ENCODE assay signal across 10 cellular contexts in genomic region chr7:74051629-74052410, GRCh38. TPM values are rescaled to one million over a fixed set of nuclear protein-coding genes. Genes with fewer than 3 reads are reported as not detected.
DNase-seq lines count a peak whose midpoint lies in the region; ATAC-seq and TF ChIP-seq lines count a peak whose summit lies in the region.
"Had no signal": no experiment of that assay in that cellular context is flagged by ENCODE, and none has a peak within 500 bp of the region (broad histone marks: within the 10 kb centered on the region; RNA-seq: fewer than 3 reads in every experiment).

No MANE protein-coding gene starts in this region.

- no peaks in the 10 kb centered on the region for H3K4me1 Mint-ChIP-seq in activated CD8-positive, alpha-beta T cell treated with anti-CD3 and anti-CD28 coated beads for 36 hours (ENCODE audit: low read depth)
- peaks cover 0 to 8% (median 0%) of the 10 kb centered on the region in 3 donors for H3K4me1 Mint-ChIP-seq in T-cell

- DNase-seq in EL (peak; percentile 36), KBM-7 (peak; percentile 45), mesendoderm (peak; percentile 76), T-cell (no peak), gastrocnemius medialis (no peak)
- DNase-seq in activated CD8-positive, alpha-beta T cell treated with anti-CD3 and anti-CD28 coated beads for 36 hours: peak; percentile 31

- no peak overlapping the region for H3K56ac ChIP-seq in mesendoderm (ENCODE audit: low read length)

- CTCF ChIA-PET in activated CD8-positive, alpha-beta T cell treated with anti-CD3 and anti-CD28 coated beads for 36 hours (lab: Charles Lee): no interaction called here
- CTCF ChIA-PET in T-cell (lab: Charles Lee): interaction anchor here in 1 of 2 donors (0.5 kb wide), 1 partner anchor 125 kb away, joined by 3 read pairs; no protein-coding TSS in a partner anchor

- no peak overlapping the region for H3K23ac ChIP-seq in mesendoderm (ENCODE audit: low read length)

- no peak overlapping the region for H3K9ac ChIP-seq in mesendoderm (ENCODE audit: low read length)

- H3K27ac ChIP-seq in mesendoderm (ENCODE audit: low read depth, low read length) (no peak overlapping the region), gastrocnemius medialis (no peak overlapping the region)

- no peak overlapping the region for H3K18ac ChIP-seq in mesendoderm (ENCODE audit: low read length)

- no peak overlapping the region for H3K4me3 Mint-ChIP-seq in activated CD8-positive, alpha-beta T cell treated with anti-CD3 and anti-CD28 coated beads for 36 hours
- no peak overlapping the region for H3K4me3 Mint-ChIP-seq in T-cell
- H3K4me3 Mint-ChIP-seq: stimulated activated naive CD8-positive, alpha-beta T cell treated with anti-CD3 and anti-CD28 coated beads, Interleukin-15, Interleukin-2, amounts not matched to agents 100 ng/mL and 50 ng/mL, for 24 hours had no signal

- no peaks in the 10 kb centered on the region for H3K79me2 ChIP-seq in mesendoderm (ENCODE audit: control insufficient read depth, insufficient read depth, low read length)

- H2BK15ac ChIP-seq in mesendoderm (replicated peaks; ENCODE audit: low read depth): no peak overlapping the region

- POLR2A ChIA-PET in activated CD8-positive, alpha-beta T cell treated with anti-CD3 and anti-CD28 coated beads for 36 hours (lab: Charles Lee): no interaction called here
- POLR2A ChIA-PET in T-cell (lab: Charles Lee): no interaction called here

- H3K36me3 ChIP-seq in mesendoderm (ENCODE audit: control insufficient read depth, insufficient read depth, low read length) (no peaks in the 10 kb centered on the region), gastrocnemius medialis (no peaks in the 10 kb centered on the region)

- no peak overlapping the region for H4K8ac ChIP-seq in mesendoderm (ENCODE audit: low read depth, low read length)

- H3K4me3 ChIP-seq in mesendoderm (ENCODE audit: low read length) (no peak overlapping the region), gastrocnemius medialis (no peak overlapping the region)

- peaks cover 3% of the 10 kb centered on the region for H3K27me3 Mint-ChIP-seq in activated CD8-positive, alpha-beta T cell treated with anti-CD3 and anti-CD28 coated beads for 36 hours
- H3K27me3 Mint-ChIP-seq in T-cell: peaks cover 0 to 1% of the 10 kb centered on the region in 2 donors

- no peak overlapping the region for H3K27ac Mint-ChIP-seq in activated CD8-positive, alpha-beta T cell treated with anti-CD3 and anti-CD28 coated beads for 36 hours
- no peak overlapping the region for H3K27ac Mint-ChIP-seq in T-cell
- H3K27ac Mint-ChIP-seq: activated T-helper 2 cell treated with anti-CD3 and anti-CD28 coated beads, Interferon-gamma antibody, Interleukin-2, Interleukin-4, amounts not matched to agents 10 μg/mL and 5 μg/mL and 100 μg/mL, durations not matched to agents 14 hours and 24 hours and 36 hours; stimulated activated naive CD8-positive, alpha-beta T cell treated with anti-CD3 and anti-CD28 coated beads, Interleukin-15, Interleukin-2, amounts not matched to agents 100 ng/mL and 50 ng/mL, for 24 hours had no signal

- no peak overlapping the region for H2AK5ac ChIP-seq in mesendoderm (ENCODE audit: low read length)

- no peak overlapping the region for H2BK120ac ChIP-seq in mesendoderm (ENCODE audit: low read depth, low read length)

- no peak overlapping the region for H3K4ac ChIP-seq in mesendoderm (ENCODE audit: low read depth, low read length)

- no peak overlapping the region for H4K5ac ChIP-seq in mesendoderm (ENCODE audit: low read length)

- H2BK5ac ChIP-seq in mesendoderm (ENCODE audit: low read length): no peak overlapping the region

- H3K9me3 ChIP-seq in gastrocnemius medialis: no peaks in the 10 kb centered on the region

- in situ Hi-C loops in KBM-7 (cut with MboI; ENCODE audit: low pct_unique_long_range_greater_than_20kb, low sequenced_read_pairs): loop anchor here (25.0 kb wide), 1 partner anchor 135 kb away; no protein-coding TSS in a partner anchor
- in situ Hi-C loops in gastrocnemius medialis (cut with MboI; ENCODE audit: low sequenced_read_pairs in 4 of 4): loop anchor here in 1 of 4 donors (25.0 kb wide), 1 partner anchor 335 kb away; no protein-coding TSS in a partner anchor

- intact Hi-C loops in activated CD8-positive, alpha-beta T cell treated with anti-CD3 and anti-CD28 coated beads for 36 hours (cut with micrococcal nuclease): no loop called here
- intact Hi-C loops in gastrocnemius medialis (cut with DNase I; ENCODE audit: low total_unique reads): no loop called here

- no peak overlapping the region for H3K4me2 ChIP-seq in mesendoderm (ENCODE audit: low read length)

- TF ChIP-seq CTCF in activated CD8-positive, alpha-beta T cell treated with anti-CD3 and anti-CD28 coated beads for 36 hours (IDR thresholded peaks at IDR 0.05): no peak
- no peak for TF ChIP-seq CTCF in gastrocnemius medialis (IDR thresholded peaks at IDR 0.05 in 4 of 5, conservative IDR thresholded peaks at IDR 0.05 in 1 of 5)

- H3K36me3 Mint-ChIP-seq in activated CD8-positive, alpha-beta T cell treated with anti-CD3 and anti-CD28 coated beads for 36 hours (ENCODE audit: low read depth): no peaks in the 10 kb centered on the region
- no peaks in the 10 kb centered on the region for H3K36me3 Mint-ChIP-seq in T-cell

- H3K79me1 ChIP-seq in mesendoderm (ENCODE audit: low read length): no peaks in the 10 kb centered on the region

- H3K27me3 ChIP-seq in mesendoderm (ENCODE audit: insufficient read depth, low read length, poor library complexity) (no peaks in the 10 kb centered on the region), gastrocnemius medialis (peaks cover 0 to 3% (median 0%) of the 10 kb centered on the region in 3 donors)

- WGBS in mesendoderm (ENCODE audit: extremely low coverage, insufficient coverage, low lambda C conversion rate): no CpG with 5 or more reads among the region's 16 CpGs

- H3K4me1 ChIP-seq in mesendoderm (ENCODE audit: control insufficient read depth, low read depth, low read length): no peaks in the 10 kb centered on the region
- H3K4me1 ChIP-seq in gastrocnemius medialis: no peaks in the 10 kb centered on the region

- TF ChIP-seq POLR2A in gastrocnemius medialis (IDR thresholded peaks at IDR 0.05): no peak

- H3K9me3 Mint-ChIP-seq in activated CD8-positive, alpha-beta T cell treated with anti-CD3 and anti-CD28 coated beads for 36 hours: no peaks in the 10 kb centered on the region
- no peaks in the 10 kb centered on the region for H3K9me3 Mint-ChIP-seq in T-cell
- H3K9me3 Mint-ChIP-seq: activated T-helper 2 cell treated with anti-CD3 and anti-CD28 coated beads, Interferon-gamma antibody, Interleukin-2, Interleukin-4, amounts not matched to agents 10 μg/mL and 5 μg/mL and 100 μg/mL, durations not matched to agents 14 hours and 24 hours and 36 hours; stimulated activated naive CD8-positive, alpha-beta T cell treated with anti-CD3 and anti-CD28 coated beads, Interleukin-15, Interleukin-2, amounts not matched to agents 100 ng/mL and 50 ng/mL, for 24 hours had no signal

- ATAC-seq in activated CD8-positive, alpha-beta T cell treated with anti-CD3 and anti-CD28 coated beads for 36 hours: no peak
- ATAC-seq in HG03045 (IDR thresholded peaks at IDR 0.05; ENCODE audit: unreplicated experiment): no peak
- ATAC-seq in T-cell (replicated peaks in 1 of 4): no peak
- ATAC-seq in gastrocnemius medialis: no peak
- no peak for ATAC-seq in GM19467 (IDR thresholded peaks at IDR 0.05; ENCODE audit: unreplicated experiment)

RNA-seq across cellular contexts. Expression of gene ELN, which starts 23.8 kb away (rescaled TPM):
- not detected for total RNA-seq in activated CD8-positive, alpha-beta T cell treated with anti-CD3 and anti-CD28 coated beads for 36 hours
- 0.95 TPM for polyA plus RNA-seq in mesendoderm (2013, experiment 1 of 2)
- polyA plus RNA-seq in mesendoderm (2013, experiment 2 of 2): 1.1 TPM
- total RNA-seq in T-cell: under 1 TPM in 3 of 5 donors, not detected in 2; 0.22 to 0.56 (median 0.44) TPM
- total RNA-seq in gastrocnemius medialis: 10 to 100 TPM in 1 of 4 donors, 1 to 10 TPM in 3; 5.3 to 14.8 (median 6.9) TPM
- total RNA-seq: activated T-helper 2 cell treated with anti-CD3 and anti-CD28 coated beads, Interferon-gamma antibody, Interleukin-2, Interleukin-4, amounts not matched to agents 10 μg/mL and 5 μg/mL and 100 μg/mL, durations not matched to agents 14 hours and 24 hours and 36 hours had no signal

RNA-seq across cellular contexts. Expression of gene LIMK1, which starts 31.8 kb away (rescaled TPM):
- total RNA-seq in activated CD8-positive, alpha-beta T cell treated with anti-CD3 and anti-CD28 coated beads for 36 hours: 10 to 100 TPM; 17.8 to 20.8 TPM
- polyA plus RNA-seq in mesendoderm (2013, experiment 1 of 2): 47.9 TPM
- polyA plus RNA-seq in mesendoderm (2013, experiment 2 of 2): 48.4 TPM
- total RNA-seq in T-cell (10 to 100 TPM; 13.5 to 24.9 (median 18.4) TPM), gastrocnemius medialis (10 to 100 TPM; 15.3 to 56.4 (median 23.3) TPM)

Comparison
In these comparisons a context has a peak if more than half of its experiments do, and no peak if none do; other contexts are left out.
1. DNase-seq: peak in EL (single experiment), KBM-7 (single experiment), activated CD8-positive, alpha-beta T cell treated with anti-CD3 and anti-CD28 coated beads for 36 hours (single experiment) and mesendoderm (single experiment); none in T-cell (0 of 34) and gastrocnemius medialis (0 of 2).
2. RNA of gene ELN, which starts 23.8 kb away (total RNA-seq): 5.3 to 14.8 TPM in gastrocnemius medialis; 0.22 to 0.56 TPM in T-cell and not detected in activated CD8-positive, alpha-beta T cell treated with anti-CD3 and anti-CD28 coated beads for 36 hours; every median in the first group is over 4 times any median in the second.